8 cellular contexts compared by ENCODE assay signal in the genomic region with DNA sequence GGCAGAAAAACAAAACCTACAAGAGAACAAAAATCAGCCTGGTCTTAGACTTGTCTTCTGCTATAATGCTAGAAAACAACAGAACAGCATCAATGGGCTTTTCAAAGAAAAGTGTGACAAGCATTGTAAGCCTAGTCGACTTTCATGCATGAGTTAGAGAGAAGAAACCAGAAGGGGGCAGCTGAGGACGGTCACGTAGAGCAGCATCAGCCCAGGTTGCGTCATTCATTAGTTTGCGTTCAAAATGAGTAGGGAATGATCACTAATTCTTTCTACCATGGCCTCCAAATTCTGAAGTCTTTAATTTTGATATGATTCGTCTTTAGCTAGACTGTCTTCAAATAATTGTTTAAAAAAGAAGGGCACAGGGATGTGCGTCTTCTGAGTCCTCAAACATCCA. TPM values are rescaled to one million over a fixed set of nuclear protein-coding genes. Genes with fewer than 3 reads are reported as not detected.
DNase-seq lines count a peak whose midpoint lies in the region; ATAC-seq, FAIRE-seq and TF ChIP-seq lines count a peak whose summit lies in the region.

No MANE protein-coding gene starts in this region.

- no peak overlapping the region for H3K9ac ChIP-seq in HepG2 (ENCODE audit: insufficient read depth, low read depth, low read length)

- H3K4me3 ChIP-seq in HepG2 (replicated peaks in 1 of 3; ENCODE audit: insufficient read depth in 1 of 3, low read depth in 2 of 3, low read length in 3 of 3): no peak overlapping the region
- no peak overlapping the region for H3K4me3 ChIP-seq in right lobe of liver
- no peak overlapping the region for H3K4me3 ChIP-seq in Peyer's patch

- TF ChIP-seq EP300 in HepG2 (IDR thresholded peaks at IDR 0.05; ENCODE audit: low read depth in 2 of 2, low read length in 2 of 2) (no peak), HepG2 (CRISPR knock-in tag; IDR thresholded peaks at IDR 0.05; ENCODE audit: borderline replicate concordance) (no peak)

- ATAC-seq in HepG2 (0 out of 3 replicates have a peak, but pooled peaks have one; percentile 12), right lobe of liver (no peak)

- peaks cover 22% of the 10 kb centered on the region for H3K4me1 ChIP-seq in HepG2 (ENCODE audit: insufficient read depth, low read length)
- no peaks in the 10 kb centered on the region for H3K4me1 ChIP-seq in right lobe of liver
- H3K4me1 ChIP-seq in Peyer's patch: no peaks in the 10 kb centered on the region

- H3K27ac ChIP-seq in HepG2 (ENCODE audit: extremely low read length, insufficient read depth, low read length): no peak overlapping the region
- H3K27ac ChIP-seq in right lobe of liver: no peak overlapping the region
- H3K27ac ChIP-seq in Peyer's patch: no peak overlapping the region

- H2AFZ ChIP-seq in HepG2 (ENCODE audit: low read length): no peak overlapping the region

- DNase-seq in HepG2 (ENCODE audit: low spot score): peak; percentile 55
- DNase-seq in right lobe of liver: no peak
- peak; percentile 42 for DNase-seq in NCI-H345 treated with DMSO at 0.1 percent for 48 hours (lab: John Stamatoyannopoulos, UW; ENCODE audit: unreplicated experiment)
- peak; percentile 47 for DNase-seq in endothelial cell (ENCODE audit: low spot score)
- no peak for DNase-seq in type B pancreatic cell (ENCODE audit: extremely low spot score, unreplicated experiment)
- no peak for DNase-seq in mesenteric fat pad (ENCODE audit: low spot score)
- DNase-seq in Peyer's patch: no peak
- DNase-seq in HPDE6-E6E7 (ENCODE audit: extremely low spot score): no peak

- TF ChIP-seq POLR2A in HepG2 (IDR thresholded peaks at IDR 0.05; ENCODE audit: insufficient read depth in 1 of 2, low read depth in 2 of 2, low read length in 2 of 2) (no peak), right lobe of liver (IDR thresholded peaks at IDR 0.05) (no peak), Peyer's patch (IDR thresholded peaks at IDR 0.05) (no peak)

- H3K9me3 Mint-ChIP-seq in endothelial cell (ENCODE audit: unreplicated experiment): no peaks in the 10 kb centered on the region
- no peaks in the 10 kb centered on the region for H3K9me3 Mint-ChIP-seq in type B pancreatic cell

- POLR2A ChIA-PET in HepG2 (lab: Yijun Ruan, JAX): interaction anchor here (1.0 kb wide), 1 partner anchor 118 kb away, joined by 3 read pairs; no protein-coding TSS in a partner anchor

- peak; percentile 77 for FAIRE-seq in HepG2 (lab: Jason Lieb, UNC)

- 27% methylated on average over 7 of the region's 7 CpGs for WGBS in HepG2 (ENCODE audit: low lambda C conversion rate)
- 46% methylated on average over 7 of the region's 7 CpGs for WGBS in right lobe of liver (ENCODE audit: insufficient coverage, low coverage, low lambda C conversion rate, missing lambda C conversion rate)

- BruUV-seq in HepG2 (replicated peaks; lab: Mats Ljungman, UMichigan): no TSS peak

- H3K27me3 Mint-ChIP-seq in endothelial cell (ENCODE audit: unreplicated experiment) (peaks cover 6% of the 10 kb centered on the region), type B pancreatic cell (no peaks in the 10 kb centered on the region)

- H3K27ac Mint-ChIP-seq in endothelial cell (ENCODE audit: unreplicated experiment): no peak overlapping the region
- H3K27ac Mint-ChIP-seq in type B pancreatic cell: peak overlapping the region; percentile 67

- no peaks in the 10 kb centered on the region for H3K9me3 ChIP-seq in HepG2 (ENCODE audit: low read length)
- H3K9me3 ChIP-seq in right lobe of liver: no peaks in the 10 kb centered on the region
- H3K9me3 ChIP-seq in Peyer's patch: no peaks in the 10 kb centered on the region

- CTCF ChIA-PET in HepG2 (lab: Yijun Ruan, JAX; ENCODE audit: low intra/inter-chr PET ratio, low total read pairs): no interaction called here

- H3K4me3 Mint-ChIP-seq in endothelial cell (ENCODE audit: unreplicated experiment) (no peak overlapping the region), type B pancreatic cell (no peak overlapping the region)

- 0 out of 2 replicates have a peak overlapping the region, but pooled peaks have one; percentile 16 for H3K4me2 ChIP-seq in HepG2 (ENCODE audit: low read depth, low read length)

- H3K4me1 Mint-ChIP-seq in endothelial cell (ENCODE audit: unreplicated experiment) (peaks cover 8% of the 10 kb centered on the region), type B pancreatic cell (ENCODE audit: unreplicated experiment) (peaks cover 11% of the 10 kb centered on the region)

- 0 out of 5 replicates have a peak, but pooled peaks cover 0 to 2% of the 10 kb centered on the region in 2 experiments for H3K36me3 ChIP-seq in HepG2 (replicated peaks in 1 of 2; ENCODE audit: control insufficient read depth in 1 of 2, insufficient read depth in 2 of 2, low read length in 2 of 2)
- peaks cover 0 to 17% (median 3%) of the 10 kb centered on the region in 4 donors for H3K36me3 ChIP-seq in right lobe of liver
- peaks cover 0 to 23% (median 0%) of the 10 kb centered on the region in 3 donors for H3K36me3 ChIP-seq in Peyer's patch

- H3K36me3 Mint-ChIP-seq in endothelial cell (ENCODE audit: low read depth, unreplicated experiment) (peaks cover 7% of the 10 kb centered on the region), type B pancreatic cell (no peaks in the 10 kb centered on the region)

- intact Hi-C loops in HepG2 (cut with micrococcal nuclease; ENCODE audit: unreplicated experiment) (loop anchor here (2.0 to 10.0 kb wide), 4 partner anchors 50 to 1035 kb away; a partner anchor contains a TSS), right lobe of liver (cut with DNase I) (no loop called here)

- in situ Hi-C loops in HepG2 (cut with HindIII; ENCODE audit: extremely low pct_ligation_motif_present, low pct_unique_long_range_greater_than_20kb): loop anchor here (10.0 kb wide), 1 partner anchor 342 kb away; a partner anchor contains a TSS

- TF ChIP-seq RAD21 in HepG2 (CRISPR knock-in tag; IDR thresholded peaks at IDR 0.05): 0 out of 2 replicates have a peak, but pooled peaks have one; percentile 21

- H4K20me1 ChIP-seq in HepG2 (ENCODE audit: insufficient read depth, low read length): no peaks in the 10 kb centered on the region

- H3K79me2 ChIP-seq in HepG2 (ENCODE audit: insufficient read depth, low read length): no peaks in the 10 kb centered on the region

- TF ChIP-seq CTCF in HepG2 (CRISPR knock-in tag; IDR thresholded peaks at IDR 0.05): peak; percentile 72
- TF ChIP-seq CTCF in right lobe of liver (IDR thresholded peaks at IDR 0.05): peak in 2 of 4 donors; percentile 6 to 24
- peak; percentile 31 for TF ChIP-seq CTCF in endothelial cell (IDR thresholded peaks at IDR 0.05; ENCODE audit: unreplicated experiment)
- peak; percentile 66 for TF ChIP-seq CTCF in type B pancreatic cell (conservative IDR thresholded peaks at IDR 0.05)
- no peak for TF ChIP-seq CTCF in Peyer's patch (IDR thresholded peaks at IDR 0.05)

- H3K27me3 ChIP-seq in HepG2 (ENCODE audit: control insufficient read depth in 1 of 2, insufficient read depth in 2 of 2, low read length in 2 of 2) (no peaks in the 10 kb centered on the region), right lobe of liver (no peaks in the 10 kb centered on the region), Peyer's patch (no peaks in the 10 kb centered on the region)

RNA-seq across cellular contexts. Expression of a gene that starts 4.7 kb away (rescaled TPM):
- total RNA-seq in HepG2 (2016; rRNA removed; fragmentation: Illumina TruSeq; extraction: Trizol) (40.9 and 55.0 TPM in 2 replicates), right lobe of liver (10 to 100 TPM; 15.6 to 37.2 (median 26.7) TPM), endothelial cell (ENCODE audit: unreplicated experiment) (41.9 TPM), type B pancreatic cell (ENCODE audit: low replicate concordance) (33.2 and 36.8 TPM in 2 replicates), mesenteric fat pad (45.2 TPM), Peyer's patch (10 to 100 TPM; 13.8 to 35.8 (median 31.9) TPM)
- 52.3 and 55.7 TPM in 2 replicates for total RNA-seq in HepG2 (2016; cell fraction: cytosol; rRNA removed; fragmentation: Illumina TruSeq; extraction: Trizol; ENCODE audit: low read depth)
- 43.2 and 52.1 TPM in 2 replicates for total RNA-seq in HepG2 (2016; cell fraction: insoluble cytoplasmic fraction; rRNA removed; fragmentation: Illumina TruSeq; extraction: Trizol)
- 86.1 and 93.3 TPM in 2 replicates for total RNA-seq in HepG2 (2016; cell fraction: membrane; rRNA removed; fragmentation: Illumina TruSeq; extraction: Trizol)
- total RNA-seq in HepG2 (2016; cell fraction: nucleus; rRNA removed; fragmentation: Illumina TruSeq; extraction: Trizol): 25.0 and 26.1 TPM in 2 replicates
- 22.0 and 29.2 TPM in 2 replicates for polyA plus RNA-seq in HepG2 (2011; rRNA removed)
- polyA plus RNA-seq in HepG2 (2011; cell fraction: cytosol; rRNA removed): 12.4 and 20.1 TPM in 2 replicates
- polyA plus RNA-seq in HepG2 (2011; cell fraction: nucleus; rRNA removed): 8.6 and 10.7 TPM in 2 replicates
- 27.7 and 28.7 TPM in 2 replicates for polyA plus RNA-seq in HepG2 (2012)
- 66.1 and 75.8 TPM in 2 replicates for polyA plus RNA-seq in HepG2 (2016; cell fraction: cytosol; fragmentation: Illumina TruSeq; extraction: Trizol; ENCODE audit: low read depth)
- polyA plus RNA-seq in HepG2 (2016; cell fraction: insoluble cytoplasmic fraction; fragmentation: Illumina TruSeq; extraction: Trizol; ENCODE audit: low read depth): 58.6 and 61.4 TPM in 2 replicates
- polyA plus RNA-seq in HepG2 (2016; cell fraction: membrane; fragmentation: Illumina TruSeq; extraction: Trizol; ENCODE audit: low read depth): 84.0 and 89.1 TPM in 2 replicates
- polyA plus RNA-seq in HepG2 (2016; cell fraction: nucleus; fragmentation: Illumina TruSeq; extraction: Trizol; ENCODE audit: insufficient read depth, low read depth): 40.7 and 42.0 TPM in 2 replicates
- polyA minus RNA-seq in HepG2 (2011; rRNA and poly(A)+ RNA removed; ENCODE audit: low replicate concordance): 16.4 and 27.7 TPM in 2 replicates
- 9.5 and 10.6 TPM in 2 replicates for polyA minus RNA-seq in HepG2 (2011; cell fraction: cytosol; rRNA and poly(A)+ RNA removed)
- polyA minus RNA-seq in HepG2 (2011; cell fraction: nucleus; rRNA and poly(A)+ RNA removed): 28.2 and 32.8 TPM in 2 replicates

RNA-seq across cellular contexts. Expression of a gene that starts 27.6 kb away (rescaled TPM):
- total RNA-seq in HepG2 (2016; rRNA removed; fragmentation: Illumina TruSeq; extraction: Trizol) (0.44 TPM in 1 of 2 replicates, not detected in the other), right lobe of liver (under 1 TPM in 4 of 6 experiments, not detected in 2; 0.19 to 0.54 (median 0.31) TPM), endothelial cell (ENCODE audit: unreplicated experiment) (0.36 TPM), type B pancreatic cell (ENCODE audit: low replicate concordance) (1.1 TPM in 1 of 2 replicates, not detected in the other), mesenteric fat pad (0.55 TPM), Peyer's patch (under 1 TPM in 1 of 4 donors, not detected in 3; 0.54 TPM)
- total RNA-seq in HepG2 (2016; cell fraction: cytosol; rRNA removed; fragmentation: Illumina TruSeq; extraction: Trizol; ENCODE audit: low read depth): 0.26 and 0.91 TPM in 2 replicates
- 0.24 and 0.28 TPM in 2 replicates for total RNA-seq in HepG2 (2016; cell fraction: insoluble cytoplasmic fraction; rRNA removed; fragmentation: Illumina TruSeq; extraction: Trizol)
- total RNA-seq in HepG2 (2016; cell fraction: membrane; rRNA removed; fragmentation: Illumina TruSeq; extraction: Trizol): 0.22 and 2.2 TPM in 2 replicates
- total RNA-seq in HepG2 (2016; cell fraction: nucleus; rRNA removed; fragmentation: Illumina TruSeq; extraction: Trizol): 0.28 and 0.53 TPM in 2 replicates
- 0.17 and 0.25 TPM in 2 replicates for polyA plus RNA-seq in HepG2 (2011; rRNA removed)
- 0.03 and 0.05 TPM in 2 replicates for polyA plus RNA-seq in HepG2 (2011; cell fraction: cytosol; rRNA removed)
- polyA plus RNA-seq in HepG2 (2011; cell fraction: nucleus; rRNA removed): 0.34 and 0.38 TPM in 2 replicates
- polyA plus RNA-seq in HepG2 (2012): 0.24 and 0.85 TPM in 2 replicates
- 0.10 and 0.20 TPM in 2 replicates for polyA plus RNA-seq in HepG2 (2016; cell fraction: cytosol; fragmentation: Illumina TruSeq; extraction: Trizol; ENCODE audit: low read depth)
- polyA plus RNA-seq in HepG2 (2016; cell fraction: insoluble cytoplasmic fraction; fragmentation: Illumina TruSeq; extraction: Trizol; ENCODE audit: low read depth): 0.29 TPM in 1 of 2 replicates, not detected in the other
- polyA plus RNA-seq in HepG2 (2016; cell fraction: membrane; fragmentation: Illumina TruSeq; extraction: Trizol; ENCODE audit: low read depth): 0.64 TPM in 1 of 2 replicates, not detected in the other
- polyA plus RNA-seq in HepG2 (2016; cell fraction: nucleus; fragmentation: Illumina TruSeq; extraction: Trizol; ENCODE audit: insufficient read depth, low read depth): 0.27 and 1.5 TPM in 2 replicates
- 1.5 and 5.4 TPM in 2 replicates for polyA minus RNA-seq in HepG2 (2011; rRNA and poly(A)+ RNA removed; ENCODE audit: low replicate concordance)
- not detected in 2 replicates for polyA minus RNA-seq in HepG2 (2011; cell fraction: cytosol; rRNA and poly(A)+ RNA removed)
- 2.0 and 3.2 TPM in 2 replicates for polyA minus RNA-seq in HepG2 (2011; cell fraction: nucleus; rRNA and poly(A)+ RNA removed)

Comparison
In these comparisons a context has a peak if more than half of its experiments do, and no peak if none do; other contexts are left out.
1. DNase-seq: peak in HepG2 (single experiment), NCI-H345 treated with DMSO at 0.1 percent for 48 hours (single experiment) and endothelial cell (single experiment); none in right lobe of liver (0 of 3), type B pancreatic cell (single experiment), mesenteric fat pad (single experiment), Peyer's patch (0 of 3) and HPDE6-E6E7 (single experiment).
2. CTCF ChIP-seq: peak in HepG2 (single experiment), endothelial cell (single experiment) and type B pancreatic cell (single experiment); none in Peyer's patch (0 of 6).